In genomic region chr20:63688234-63689045, GRCh38 we compare ENCODE assay signal across 1 cellular context.
TF ChIP-seq lines count a peak whose summit lies in the region.

No MANE protein-coding gene starts in this region.

TF ChIP-seq in HepG2, 621 proteins besides CTCF, POLR2A, EP300 and RAD21:
- no peak for TF ChIP-seq THYN1 (CRISPR knock-in tag; IDR thresholded peaks at IDR 0.05; ENCODE audit: borderline replicate concordance, low read depth)
- no peak for TF ChIP-seq ZNF646 (CRISPR knock-in tag; IDR thresholded peaks at IDR 0.05)
- no peak for TF ChIP-seq ZNF251 (CRISPR knock-in tag; IDR thresholded peaks at IDR 0.05)
- no peak for TF ChIP-seq CSRNP1 (CRISPR knock-in tag; IDR thresholded peaks at IDR 0.05)
- TF ChIP-seq SIN3B (IDR thresholded peaks at IDR 0.05; ENCODE audit: low read length) = no peak
- no peak for TF ChIP-seq ZNF362 (CRISPR knock-in tag; IDR thresholded peaks at IDR 0.05; ENCODE audit: borderline replicate concordance)
- no peak for TF ChIP-seq ELK4 (CRISPR knock-in tag; IDR thresholded peaks at IDR 0.05; ENCODE audit: borderline replicate concordance)
- TF ChIP-seq ARID5B (CRISPR knock-in tag; IDR thresholded peaks at IDR 0.05) = no peak
- TF ChIP-seq ZEB1 (IDR thresholded peaks at IDR 0.05; ENCODE audit: insufficient replicate concordance, low read depth) = no peak
- no peak for TF ChIP-seq ZNF260 (CRISPR knock-in tag; IDR thresholded peaks at IDR 0.05; ENCODE audit: borderline replicate concordance, low read depth)
- no peak for TF ChIP-seq SMYD3 (CRISPR knock-in tag; IDR thresholded peaks at IDR 0.05)
- no peak for TF ChIP-seq ZNF546 (CRISPR knock-in tag; conservative IDR thresholded peaks at IDR 0.05)
- no peak for TF ChIP-seq TAF15 (IDR thresholded peaks at IDR 0.05; ENCODE audit: low read depth, low read length, poor library complexity, severe bottlenecking)
- TF ChIP-seq AGO2 (optimal IDR thresholded peaks at IDR 0.05; ENCODE audit: low read depth, low read length) = peak; percentile 81
- 0 out of 2 replicates have a peak, but pooled peaks have one; percentile 19 for TF ChIP-seq ZNF225 (CRISPR knock-in tag; IDR thresholded peaks at IDR 0.05)
- TF ChIP-seq ATF4 (CRISPR knock-in tag; IDR thresholded peaks at IDR 0.05) = no peak
- TF ChIP-seq TCF7L2 (IDR thresholded peaks at IDR 0.05; ENCODE audit: low read depth, low read length) = no peak
- peak; percentile 41; the same call in 1 of the 2 replicates for TF ChIP-seq AHR (CRISPR knock-in tag; IDR thresholded peaks at IDR 0.05)
- no peak for TF ChIP-seq ZBTB42 (CRISPR knock-in tag; IDR thresholded peaks at IDR 0.05)
- TF ChIP-seq ZNF138 (CRISPR knock-in tag; IDR thresholded peaks at IDR 0.05; ENCODE audit: low read depth) = no peak
- TF ChIP-seq ZNF7 (CRISPR knock-in tag; IDR thresholded peaks at IDR 0.05) = no peak
- no peak for TF ChIP-seq ZNF556 (CRISPR knock-in tag; IDR thresholded peaks at IDR 0.05; ENCODE audit: borderline replicate concordance)
- 0 out of 2 replicates have a peak, but pooled peaks have one; percentile 33 for TF ChIP-seq POLR2G (IDR thresholded peaks at IDR 0.05; ENCODE audit: low read depth, low read length)
- TF ChIP-seq ZNF746 (CRISPR knock-in tag; IDR thresholded peaks at IDR 0.05) = no peak
- TF ChIP-seq ZNF614 (CRISPR knock-in tag; IDR thresholded peaks at IDR 0.05; ENCODE audit: borderline replicate concordance) = no peak
- no peak for TF ChIP-seq DRAP1 (CRISPR knock-in tag; IDR thresholded peaks at IDR 0.05)
- TF ChIP-seq RFX5 (IDR thresholded peaks at IDR 0.05; ENCODE audit: low read depth, low read length) = no peak
- peak; percentile 74 for TF ChIP-seq AGO1 (IDR thresholded peaks at IDR 0.05; ENCODE audit: low read depth, low read length, poor library complexity, severe bottlenecking)
- TF ChIP-seq RBFOX2 (IDR thresholded peaks at IDR 0.05; ENCODE audit: low read depth, low read length) = 0 out of 2 replicates have a peak, but pooled peaks have one; percentile 21
- TF ChIP-seq SMAD3 (CRISPR knock-in tag; IDR thresholded peaks at IDR 0.05) = no peak
- no peak for TF ChIP-seq NFRKB (IDR thresholded peaks at IDR 0.05)
